In genomic region chr1:222919478-222919865, GRCh38 we compare ENCODE assay signal across 28 cellular contexts.
DNase-seq lines count a peak whose midpoint lies in the region; ATAC-seq and TF ChIP-seq lines count a peak whose summit lies in the region.
"Had no signal": no experiment of that assay in that cellular context is flagged by ENCODE, and none has a peak within 500 bp of the region (broad histone marks: within the 10 kb centered on the region; RNA-seq: fewer than 3 reads in every experiment).

No MANE protein-coding gene starts in this region.

- no TSS peak for BruUV-seq in IMR-90 (replicated peaks; lab: Mats Ljungman, UMichigan)
- no TSS peak for BruUV-seq in PC-9 (replicated peaks; lab: Mats Ljungman, UMichigan)

- no peak overlapping the region for H2BK5ac ChIP-seq in IMR-90 (ENCODE audit: low read depth, low read length, poor library complexity, severe bottlenecking)

- H2AK9ac ChIP-seq in IMR-90 (replicated peaks; ENCODE audit: low read depth, low read length, poor library complexity) = no peak overlapping the region

- H3K4me1 ChIP-seq in IMR-90 (ENCODE audit: control insufficient read depth, insufficient read depth, low read length) = peaks cover 5% of the 10 kb centered on the region
- no peaks in the 10 kb centered on the region for H3K4me1 ChIP-seq in hepatocyte (ENCODE audit: insufficient read depth)
- H3K4me1 ChIP-seq in smooth muscle cell (ENCODE audit: low read depth) = peaks cover 15% of the 10 kb centered on the region
- H3K4me1 ChIP-seq in PC-9 (replicated peaks; ENCODE audit: insufficient read depth) = peaks cover 22% of the 10 kb centered on the region

- no peak overlapping the region for H2BK15ac ChIP-seq in IMR-90 (ENCODE audit: low read depth, low read length)

- H3K18ac ChIP-seq in IMR-90 (ENCODE audit: low read depth, low read length) = no peak overlapping the region

- H4K91ac ChIP-seq in IMR-90 (ENCODE audit: insufficient read depth, low read depth, low read length) = no peak overlapping the region

- POLR2A ChIA-PET in IMR-90 (lab: Charles Lee; ENCODE audit: unreplicated experiment) (no interaction called here), PC-9 (lab: Charles Lee; ENCODE audit: unreplicated experiment) (interaction anchor here (0.6 kb wide), 1 partner anchor 31 kb away, joined by 4 read pairs; no protein-coding TSS in a partner anchor)

- H3K4me3 ChIP-seq in IMR-90 (ENCODE audit: insufficient read depth, low read depth, low read length) (no peak overlapping the region), brain microvascular endothelial cell (ENCODE audit: low read depth, low read length) (no peak overlapping the region), hepatocyte (no peak overlapping the region), smooth muscle cell (no peak overlapping the region), PC-9 (no peak overlapping the region)
- H3K4me3 ChIP-seq: adrenal gland had no signal

- in situ Hi-C loops in IMR-90 (cut with MboI; ENCODE audit: low sequenced_read_pairs) (no loop called here), brain microvascular endothelial cell (cut with HindIII; ENCODE audit: low pct_ligation_motif_present, low sequenced_read_pairs) (no loop called here)

- TF ChIP-seq CTCF in IMR-90 (conservative IDR thresholded peaks at IDR 0.05; ENCODE audit: low read depth, low read length) = no peak
- no peak for TF ChIP-seq CTCF in brain microvascular endothelial cell (IDR thresholded peaks at IDR 0.05; ENCODE audit: low read depth, low read length, missing control alignments)
- no peak for TF ChIP-seq CTCF in hepatocyte (IDR thresholded peaks at IDR 0.05; ENCODE audit: poor library complexity)
- TF ChIP-seq CTCF in smooth muscle cell (IDR thresholded peaks at IDR 0.05; ENCODE audit: borderline replicate concordance, insufficient read depth, poor library complexity, severe bottlenecking) = no peak
- no peak for TF ChIP-seq CTCF in PC-9 (conservative IDR thresholded peaks at IDR 0.05)

- no peak overlapping the region for H4K5ac ChIP-seq in IMR-90 (ENCODE audit: low read depth, low read length)

- H3K9me2 ChIP-seq in hepatocyte (replicated peaks; ENCODE audit: insufficient read depth) (no peaks in the 10 kb centered on the region), PC-9 (ENCODE audit: insufficient read depth) (0 out of 2 replicates have a peak, but pooled peaks cover 4% of the 10 kb centered on the region)

- H3K79me2 ChIP-seq in hepatocyte (no peaks in the 10 kb centered on the region), smooth muscle cell (ENCODE audit: low read depth) (no peaks in the 10 kb centered on the region), PC-9 (ENCODE audit: low read depth) (no peaks in the 10 kb centered on the region)

- intact Hi-C loops in IMR-90 (cut with micrococcal nuclease) (loop anchor here (10.0 kb wide), 1 partner anchor 155 kb away; no protein-coding TSS in a partner anchor), PC-9 (cut with micrococcal nuclease; ENCODE audit: unreplicated experiment) (no loop called here)

- H3K56ac ChIP-seq in IMR-90 (ENCODE audit: extremely low read depth, insufficient read depth, low read length) = no peak overlapping the region

- no peak for TF ChIP-seq POLR2A in IMR-90 (IDR thresholded peaks at IDR 0.05; ENCODE audit: low read depth, low read length)

- no peak overlapping the region for H3K14ac ChIP-seq in IMR-90 (replicated peaks; ENCODE audit: low read depth, low read length)

- H3K27me3 ChIP-seq in IMR-90 (ENCODE audit: control insufficient read depth, insufficient read depth, low read length) = no peaks in the 10 kb centered on the region
- H3K27me3 ChIP-seq in brain microvascular endothelial cell (replicated peaks) = no peaks in the 10 kb centered on the region
- no peaks in the 10 kb centered on the region for H3K27me3 ChIP-seq in hepatocyte
- H3K27me3 ChIP-seq in smooth muscle cell (ENCODE audit: low read depth) = no peaks in the 10 kb centered on the region
- H3K27me3 ChIP-seq in PC-9 (ENCODE audit: insufficient read depth, low read depth) = no peaks in the 10 kb centered on the region
- H3K27me3 ChIP-seq: adrenal gland had no signal

- H3K4ac ChIP-seq in IMR-90 (ENCODE audit: low read depth, low read length) = no peak overlapping the region

- peaks cover 6% of the 10 kb centered on the region for H3K9me3 ChIP-seq in IMR-90 (ENCODE audit: control insufficient read depth, insufficient read depth, low read length)
- no peaks in the 10 kb centered on the region for H3K9me3 ChIP-seq in hepatocyte (ENCODE audit: low read depth)
- no peaks in the 10 kb centered on the region for H3K9me3 ChIP-seq in smooth muscle cell (replicated peaks; ENCODE audit: low read depth)
- peaks cover 11% of the 10 kb centered on the region; the same call in 1 of the 2 replicates for H3K9me3 ChIP-seq in PC-9 (ENCODE audit: insufficient read depth, low read depth)
- H3K9me3 ChIP-seq: adrenal gland had no signal

- H3F3A ChIP-seq in smooth muscle cell (ENCODE audit: low read depth) = no peaks in the 10 kb centered on the region
- peaks cover 6% of the 10 kb centered on the region; the same call in 1 of the 2 replicates for H3F3A ChIP-seq in PC-9 (ENCODE audit: insufficient read depth, low read depth)

- DNase-seq in IMR-90 (peak; percentile 83), brain microvascular endothelial cell (no peak), hepatocyte (ENCODE audit: low spot score) (no peak), smooth muscle cell (lab: John Stamatoyannopoulos, UW; ENCODE audit: unreplicated experiment) (no peak), PC-9 (no peak)
- DNase-seq: activated CD4-positive, alpha-beta T cell treated with anti-CD3 and anti-CD28 coated beads for 1 hour; activated CD8-positive, alpha-beta T cell treated with anti-CD3 and anti-CD28 coated beads for 36 hours; activated naive CD4-positive, alpha-beta T cell treated with anti-CD3 and anti-CD28 coated beads for 36 hours; adrenal gland; Caco-2; DMS79 treated with DMSO at 0.1 percent for 48 hours; GF-D8; islet precursor cell; midbrain; MV-4-11; NCI-H146; NCI-H446; NCI-H748 treated with DMSO at 0.1 percent for 48 hours; occipital lobe; SHP77 treated with DMSO at 0.1 percent for 48 hours; stimulated activated naive CD4-positive, alpha-beta T cell; SW 1271 had no signal

- no CpG with 5 or more reads among the region's 5 CpGs for WGBS in IMR-90 (ENCODE audit: extremely low coverage in 2 of 2, insufficient read length in 1 of 2), 2 experiments
- WGBS in hepatocyte (ENCODE audit: low lambda C conversion rate, missing lambda C conversion rate) = 68% methylated on average over 5 of the region's 5 CpGs
- WGBS in smooth muscle cell (ENCODE audit: low lambda C conversion rate) = 58% methylated on average over 5 of the region's 5 CpGs

- H3K4me2 ChIP-seq in IMR-90 (ENCODE audit: low read depth, low read length) = peak overlapping the region; percentile 71
- peak overlapping the region; percentile 40 for H3K4me2 ChIP-seq in hepatocyte
- peak overlapping the region; percentile 60 for H3K4me2 ChIP-seq in smooth muscle cell
- H3K4me2 ChIP-seq in PC-9 = no peak overlapping the region
- H3K4me2 ChIP-seq: KMS-11 had no signal

- no peak overlapping the region for H2AFZ ChIP-seq in IMR-90 (replicated peaks; ENCODE audit: low read length, poor library complexity)
- no peak overlapping the region for H2AFZ ChIP-seq in hepatocyte
- no peak overlapping the region for H2AFZ ChIP-seq in smooth muscle cell (ENCODE audit: low read depth)
- no peak overlapping the region for H2AFZ ChIP-seq in PC-9

- H3K9ac ChIP-seq in IMR-90 (ENCODE audit: low read depth, low read length) (no peak overlapping the region; the same call in 1 of the 2 replicates), smooth muscle cell (ENCODE audit: low read depth) (no peak overlapping the region)
- H3K9ac ChIP-seq: KMS-11 had no signal

- no peak overlapping the region for H2BK20ac ChIP-seq in IMR-90 (ENCODE audit: low read depth, low read length)

- dilution Hi-C loops in IMR-90 (cut with HindIII; ENCODE audit: low sequenced_read_pairs, unreplicated experiment) = no loop called here

- H4K8ac ChIP-seq in IMR-90 (ENCODE audit: low read depth in 2 of 2, low read length in 2 of 2) = no peak overlapping the region

- H3K36me3 ChIP-seq in IMR-90 (ENCODE audit: control insufficient read depth, insufficient read depth, low read length) (no peaks in the 10 kb centered on the region), brain microvascular endothelial cell (replicated peaks) (no peaks in the 10 kb centered on the region), hepatocyte (replicated peaks; ENCODE audit: insufficient read depth, low read depth) (no peaks in the 10 kb centered on the region), smooth muscle cell (ENCODE audit: low read depth) (no peaks in the 10 kb centered on the region), PC-9 (ENCODE audit: low read depth) (no peaks in the 10 kb centered on the region)
- H3K36me3 ChIP-seq: adrenal gland had no signal

- CTCF ChIA-PET in IMR-90 (lab: Yijun Ruan, JAX) (no interaction called here), PC-9 (lab: Charles Lee) (no interaction called here)

- no peak overlapping the region; the same call in 1 of the 2 replicates for H3K27ac ChIP-seq in IMR-90 (ENCODE audit: insufficient read depth, low read length)
- peak overlapping the region; percentile 14 for H3K27ac ChIP-seq in brain microvascular endothelial cell
- no peak overlapping the region for H3K27ac ChIP-seq in hepatocyte
- H3K27ac ChIP-seq in smooth muscle cell (ENCODE audit: low read depth) = peak overlapping the region; percentile 21
- H3K27ac ChIP-seq in PC-9 = no peak overlapping the region
- H3K27ac ChIP-seq: adrenal gland, C4-2B, HL-60, KMS-11 had no signal

- no peak overlapping the region for H2AK5ac ChIP-seq in IMR-90 (ENCODE audit: low read depth, low read length)

- H3K23ac ChIP-seq in IMR-90 (ENCODE audit: low read depth, low read length) = no peak overlapping the region

- ATAC-seq in IMR-90 (ENCODE audit: low read depth) (peak; percentile 70), GM18873 (IDR thresholded peaks at IDR 0.05; ENCODE audit: low FRiP score, unreplicated experiment) (no peak), HG02623 (IDR thresholded peaks at IDR 0.05; ENCODE audit: unreplicated experiment) (no peak)
- ATAC-seq: activated CD8-positive, alpha-beta T cell treated with anti-CD3 and anti-CD28 coated beads for 36 hours; naive thymus-derived CD8-positive, alpha-beta T cell had no signal

- no peaks in the 10 kb centered on the region for H3K79me1 ChIP-seq in IMR-90 (ENCODE audit: low read depth in 1 of 2, low read length in 2 of 2)

- no peaks in the 10 kb centered on the region; the same call in 1 of the 2 replicates for H3K9me1 ChIP-seq in IMR-90 (ENCODE audit: insufficient read depth, low read length)

- no peaks in the 10 kb centered on the region for H4K20me1 ChIP-seq in IMR-90 (ENCODE audit: insufficient read depth, low read length)
- no peaks in the 10 kb centered on the region for H4K20me1 ChIP-seq in hepatocyte (ENCODE audit: insufficient read depth, poor library complexity, severe bottlenecking)
- no peaks in the 10 kb centered on the region for H4K20me1 ChIP-seq in smooth muscle cell (ENCODE audit: low read depth)
- no peaks in the 10 kb centered on the region; the same call in 1 of the 2 replicates for H4K20me1 ChIP-seq in PC-9 (ENCODE audit: insufficient read depth)

- no peak overlapping the region for H2BK120ac ChIP-seq in IMR-90 (ENCODE audit: low read depth, low read length)

- no peak for TF ChIP-seq RAD21 in IMR-90 (IDR thresholded peaks at IDR 0.05; ENCODE audit: low read length)

Comparison
In these comparisons a context has a peak if more than half of its experiments do, and no peak if none do; other contexts are left out.
1. H3K27ac ChIP-seq: peak in brain microvascular endothelial cell (single experiment) and smooth muscle cell (single experiment); none in IMR-90 (single experiment), hepatocyte (single experiment) and PC-9 (single experiment).